Comparison of ENCODE assay signal across 8 cellular contexts in genomic region chr9:133347985-133348762, GRCh38. TPM values are rescaled to one million over a fixed set of nuclear protein-coding genes. Genes with fewer than 3 reads are reported as not detected.
A peak's percentile ranks its signal among the peaks of the same experiment; 100 is the strongest.
DNase-seq lines count a peak whose midpoint lies in the region; ATAC-seq, FAIRE-seq and TF ChIP-seq lines count a peak whose summit lies in the region.

Gene MED22 (minus strand): TSS chr9:133348131. CDS start chr9:133346662, 1,469 bp downstream.
Gene RPL7A (plus strand): TSS chr9:133348218. CDS start chr9:133348244, 26 bp downstream.

- H3K79me2 ChIP-seq in mammary epithelial cell (ENCODE audit: insufficient read depth, low read length) (peaks cover 68% of the 10 kb centered on the region), smooth muscle cell (ENCODE audit: low read depth) (peaks cover 45% of the 10 kb centered on the region)

- no peaks in the 10 kb centered on the region for H3K9me3 ChIP-seq in mammary epithelial cell (replicated peaks; ENCODE audit: insufficient read depth, low read length)
- H3K9me3 ChIP-seq in smooth muscle cell (replicated peaks; ENCODE audit: low read depth): no peaks in the 10 kb centered on the region

- H3K4me2 ChIP-seq in mammary epithelial cell (ENCODE audit: insufficient read depth, low read depth, low read length) (peak within 1 kb of the TSS; percentile 97), smooth muscle cell (peak within 1 kb of the TSS; percentile 96)

- no peak for TF ChIP-seq CTCF in WI38 (IDR thresholded peaks at IDR 0.05; ENCODE audit: low read depth, low read length)
- TF ChIP-seq CTCF in mammary epithelial cell (conservative IDR thresholded peaks at IDR 0.05 in 1 of 2, IDR thresholded peaks at IDR 0.05 in 1 of 2; ENCODE audit: extremely low read depth in 1 of 2, insufficient read depth in 1 of 2, low read depth in 1 of 2, low read length in 2 of 2): no peak
- no peak for TF ChIP-seq CTCF in smooth muscle cell (IDR thresholded peaks at IDR 0.05; ENCODE audit: borderline replicate concordance, insufficient read depth, poor library complexity, severe bottlenecking)

- H3K4me3 ChIP-seq in WI38 (ENCODE audit: low read depth, low read length): peak within 1 kb of the TSS; percentile 99
- H3K4me3 ChIP-seq in mammary epithelial cell (replicated peaks in 1 of 3; ENCODE audit: insufficient read depth in 1 of 3, low read depth in 2 of 3, low read length in 3 of 3): peak within 1 kb of the TSS; percentile 82 to 98 (median 87)
- H3K4me3 ChIP-seq in smooth muscle cell: peak within 1 kb of the TSS; percentile 85

- peaks cover 41% of the 10 kb centered on the region for H3F3A ChIP-seq in smooth muscle cell (ENCODE audit: low read depth)

- 3% methylated on average over 20 of the region's 66 CpGs for WGBS in mammary epithelial cell (ENCODE audit: low coverage, missing lambda C conversion rate)
- WGBS in smooth muscle cell (ENCODE audit: low lambda C conversion rate): under 1% methylated on average over 66 of the region's 66 CpGs

- H3K4me1 ChIP-seq in mammary epithelial cell (ENCODE audit: insufficient read depth, low read length) (peaks cover 17% of the 10 kb centered on the region), smooth muscle cell (ENCODE audit: low read depth) (peaks cover 13% of the 10 kb centered on the region)

- FAIRE-seq in A204.1 (lab: Jason Lieb, UNC): peak; percentile 44

- DNase-seq in NCI-H2227 treated with DMSO at 0.1 percent for 48 hours (lab: John Stamatoyannopoulos, UW): peak; percentile 92
- peak; percentile 93 for DNase-seq in mammary epithelial cell
- peak; percentile 85 for DNase-seq in iPS-NIHi7 (ENCODE audit: extremely low spot score)
- DNase-seq in smooth muscle cell (lab: John Stamatoyannopoulos, UW; ENCODE audit: unreplicated experiment): peak; percentile 73

- ATAC-seq in GM18858 (IDR thresholded peaks at IDR 0.05; ENCODE audit: unreplicated experiment): peak; percentile 77
- ATAC-seq in HG03139 (IDR thresholded peaks at IDR 0.05; ENCODE audit: unreplicated experiment): peak; percentile 62

- peak within 1 kb of the TSS; percentile 80 for H2AFZ ChIP-seq in mammary epithelial cell (ENCODE audit: low read depth, low read length)
- H2AFZ ChIP-seq in smooth muscle cell (ENCODE audit: low read depth): peak within 1 kb of the TSS; percentile 20

- CTCF ChIA-PET in mammary epithelial cell (lab: Charles Lee; ENCODE audit: low non-redundant PET): no interaction called here

- BruUV-seq in mammary epithelial cell (replicated peaks; lab: Mats Ljungman, UMichigan): no TSS peak

- H3K27me3 ChIP-seq in mammary epithelial cell (ENCODE audit: insufficient read depth, low read length): no peaks in the 10 kb centered on the region
- H3K27me3 ChIP-seq in smooth muscle cell (ENCODE audit: low read depth): no peaks in the 10 kb centered on the region

- H3K9ac ChIP-seq in mammary epithelial cell (ENCODE audit: insufficient read depth, low read length) (peak within 1 kb of the TSS; percentile 96), smooth muscle cell (ENCODE audit: low read depth) (peak within 1 kb of the TSS; percentile 96)

- H3K27ac ChIP-seq in mammary epithelial cell (ENCODE audit: insufficient read depth, low read depth, low read length) (peak within 1 kb of the TSS; percentile 89), smooth muscle cell (ENCODE audit: low read depth) (peak within 1 kb of the TSS; percentile 97)

- dilution Hi-C loops in mammary epithelial cell (cut with HindIII; ENCODE audit: low sequenced_read_pairs): no loop called here

- H3K36me3 ChIP-seq in mammary epithelial cell (ENCODE audit: insufficient read depth, low read length) (peaks cover 45% of the 10 kb centered on the region), smooth muscle cell (ENCODE audit: low read depth) (no peaks in the 10 kb centered on the region)

- in situ Hi-C loops in mammary epithelial cell (cut with MboI; ENCODE audit: low sequenced_read_pairs in 2 of 2): no loop called here

- no peaks in the 10 kb centered on the region for H4K20me1 ChIP-seq in mammary epithelial cell (ENCODE audit: insufficient read depth, low read length)
- peaks cover 65% of the 10 kb centered on the region for H4K20me1 ChIP-seq in smooth muscle cell (ENCODE audit: low read depth)

- intact Hi-C loops in mammary epithelial cell (cut with micrococcal nuclease): loop anchor here (1.0 to 5.0 kb wide), 4 partner anchors 8 to 69 kb away; partner anchors contain the start of genes REXO4, SURF1, SURF2 and SURF6

RNA-seq across cellular contexts. Expression of gene MED22, which starts in this region (rescaled TPM):
- total RNA-seq in mammary epithelial cell (10 to 100 TPM; 17.2 to 35.4 TPM), smooth muscle cell (8.3 and 9.0 TPM in 2 replicates)
- polyA plus RNA-seq in mammary epithelial cell (18.6 TPM), smooth muscle cell (15.8 and 17.9 TPM in 2 replicates)
- 78.3 TPM for polyA minus RNA-seq in mammary epithelial cell

RNA-seq across cellular contexts. Expression of gene RPL7A, which starts in this region (rescaled TPM):
- total RNA-seq in mammary epithelial cell: 1,000 to 10,000 TPM; 1,339 to 1,542 TPM
- 3,578 TPM for polyA plus RNA-seq in mammary epithelial cell
- 1,906 TPM for polyA minus RNA-seq in mammary epithelial cell
- total RNA-seq in smooth muscle cell: 1,134 and 1,254 TPM in 2 replicates
- 372 and 413 TPM in 2 replicates for polyA plus RNA-seq in smooth muscle cell

Comparison
In these comparisons a context has a peak if more than half of its experiments do, and no peak if none do; other contexts are left out.
1. Peak in every context shown above with its lines: DNase-seq, ATAC-seq, H3K4me3 ChIP-seq and H3K27ac ChIP-seq.